In the genomic region with DNA sequence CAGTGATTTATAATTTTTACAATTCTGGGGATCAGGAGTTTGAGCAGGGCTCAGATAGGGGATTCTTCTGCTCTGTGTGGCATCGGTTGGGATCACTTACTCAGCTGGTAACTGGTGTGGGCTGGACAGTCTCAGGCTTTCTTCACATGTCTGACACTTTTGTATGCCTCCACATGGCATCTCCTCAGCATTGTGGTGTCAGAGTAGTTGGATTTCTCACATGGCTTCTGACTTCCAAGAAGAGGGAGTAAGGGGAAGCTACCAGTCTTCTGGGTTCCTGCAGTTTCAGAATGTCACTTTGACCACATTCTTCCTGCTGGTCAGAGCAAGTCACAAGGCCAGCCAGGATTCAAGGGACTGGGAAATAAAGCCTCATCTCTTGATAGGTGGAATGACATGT, we compare ENCODE assay signal across 21 cellular contexts.
"Had no signal": no experiment of that assay in that cellular context is flagged by ENCODE, and none has a peak within 500 bp of the region (broad histone marks: within the 10 kb centered on the region; RNA-seq: fewer than 3 reads in every experiment).

No MANE protein-coding gene starts in this region.

- H3K4me1 ChIP-seq: colonic mucosa, gastrocnemius medialis, pancreas, right lobe of liver had no signal

- H3K27ac ChIP-seq: colonic mucosa, epithelial cell of prostate, gastrocnemius medialis, hepatocyte, neutrophil, pancreas, right lobe of liver, thoracic aorta had no signal

- H3K27me3 ChIP-seq: colonic mucosa, gastrocnemius medialis, hepatocyte, neutrophil, pancreas, right lobe of liver had no signal

- H3K4me3 ChIP-seq: colonic mucosa, gastrocnemius medialis, hepatocyte, pancreas, right lobe of liver, thoracic aorta had no signal

- DNase-seq: colonic mucosa; effector CD8-positive, alpha-beta T cell; endodermal cell; foreskin fibroblast; gastrocnemius medialis; head of caudate nucleus; left colon; natural killer cell; pancreas; retina; right lobe of liver; small intestine; stimulated activated CD4-positive, alpha-beta T cell treated with anti-CD3 and anti-CD28 coated beads, Interleukin-15, amount 100 ng/mL, for 24 hours; stimulated activated CD4-positive, alpha-beta T cell treated with anti-CD3 and anti-CD28 coated beads, Interleukin-2, amount 100 ng/mL, for 48 hours; stimulated activated naive B cell treated with anti-CD40 and anti-IgM and Interleukin-4, amounts not matched to agents 10 μg/mL and 1 μg/mL and 100 μg/mL, for 72 hours; trophoblast cell had no signal

- ATAC-seq: esophagus mucosa; gastrocnemius medialis; pancreas; right lobe of liver; stimulated activated naive B cell treated with anti-CD40 and anti-IgM and Interleukin-4, amounts not matched to agents 10 μg/mL and 1 μg/mL and 100 μg/mL, for 72 hours had no signal

- H3K9me3 ChIP-seq: colonic mucosa, gastrocnemius medialis, neutrophil, pancreas, right lobe of liver, thoracic aorta had no signal

- H3K36me3 ChIP-seq: colonic mucosa, gastrocnemius medialis, neutrophil, pancreas, right lobe of liver, thoracic aorta had no signal
